Comparison of ENCODE assay signal across 16 cellular contexts in genomic region chr13:111282997-111283396, GRCh38. TPM values are rescaled to one million over a fixed set of nuclear protein-coding genes. Genes with fewer than 3 reads are reported as not detected.
DNase-seq lines count a peak whose midpoint lies in the region; ATAC-seq, FAIRE-seq and TF ChIP-seq lines count a peak whose summit lies in the region.
"Had no signal": no experiment of that assay in that cellular context is flagged by ENCODE, and none has a peak within 500 bp of the region (broad histone marks: within the 10 kb centered on the region; RNA-seq: fewer than 3 reads in every experiment).

No MANE protein-coding gene starts in this region.

- no peak overlapping the region for H3K4me3 ChIP-seq in right cardiac atrium (ENCODE audit: low read length)
- no peak overlapping the region for H3K4me3 ChIP-seq in spleen

- H3K4me1 ChIP-seq in right cardiac atrium (ENCODE audit: control insufficient read depth, insufficient read depth, low read length): peaks cover 4% of the 10 kb centered on the region
- peaks cover 8 to 61% (median 25%) of the 10 kb centered on the region in 6 donors for H3K4me1 ChIP-seq in spleen
- H3K4me1 ChIP-seq: parathyroid adenoma had no signal

- H3K27ac ChIP-seq in cingulate gyrus (ENCODE audit: low read depth, low read length) (peak overlapping the region; percentile 87), right cardiac atrium (ENCODE audit: low read length) (peak overlapping the region; percentile 82), spleen (peak overlapping the region; percentile 70 to 88 (median 82))
- H3K27ac ChIP-seq: WERI-Rb-1 had no signal

- peak; percentile 56 to 77 for ATAC-seq in right cardiac atrium
- ATAC-seq in GM21825 (IDR thresholded peaks at IDR 0.05; ENCODE audit: unreplicated experiment): no peak
- ATAC-seq: HCT116 had no signal

- peak; percentile 81 for DNase-seq in NCI-H1092 treated with DMSO at 0.1 percent for 48 hours (lab: John Stamatoyannopoulos, UW)
- DNase-seq in right cardiac atrium: peak; percentile 62 to 85 (median 72)
- no peak for DNase-seq in spleen
- DNase-seq in NCI-H2196 treated with DMSO at 0.1 percent for 48 hours (lab: John Stamatoyannopoulos, UW; ENCODE audit: unreplicated experiment): no peak
- DNase-seq in HTR-8/SVneo (ENCODE audit: insufficient read length, low spot score): no peak
- DNase-seq in anterior cingulate cortex (lab: John Stamatoyannopoulos, UW): no peak
- DNase-seq: activated CD8-positive, alpha-beta memory T cell treated with anti-CD3 and anti-CD28 coated beads for 24 hours; effector CD4-positive, alpha-beta T cell; midbrain; NCI-H524 treated with DMSO at 0.1 percent for 48 hours; WERI-Rb-1 had no signal

- peaks cover 0 to 100% (median 75%) of the 10 kb centered on the region in 6 donors for H3K36me3 ChIP-seq in spleen

- no peak for TF ChIP-seq CTCF in spleen (IDR thresholded peaks at IDR 0.05 in 8 of 11, conservative IDR thresholded peaks at IDR 0.05 in 3 of 11)

- intact Hi-C loops in right cardiac atrium (cut with DNase I): no loop called here
- intact Hi-C loops in spleen (cut with DNase I; ENCODE audit: low total_unique reads): no loop called here

- FAIRE-seq in HTR-8/SVneo (lab: Jason Lieb, UNC): no peak

- WGBS in right cardiac atrium: 79% methylated on average over 23 of the region's 23 CpGs
- 73 to 97% (median 85%) methylated on average over 23 of the region's 23 CpGs for WGBS in spleen, 5 donors

- H3K9me3 ChIP-seq in right cardiac atrium (ENCODE audit: control insufficient read depth, low read length) (no peaks in the 10 kb centered on the region), spleen (no peaks in the 10 kb centered on the region)

- no peaks in the 10 kb centered on the region for H3K27me3 ChIP-seq in right cardiac atrium (ENCODE audit: control insufficient read depth, insufficient read depth)
- no peaks in the 10 kb centered on the region for H3K27me3 ChIP-seq in spleen (replicated peaks in 1 of 7)

- TF ChIP-seq POLR2A in spleen (IDR thresholded peaks at IDR 0.05): no peak

RNA-seq across cellular contexts. Expression of gene TEX29, which starts 37.4 kb away (rescaled TPM):
- total RNA-seq in right cardiac atrium (under 1 TPM in 1 of 4 donors, not detected in 3; 0.48 TPM), spleen (under 1 TPM in 3 of 7 donors, not detected in 4; 0.54 to 0.66 (median 0.54) TPM)
- polyA plus RNA-seq in right cardiac atrium (0.25 TPM), spleen (1 to 10 TPM in 2 of 3 donors, under 1 TPM in 1; 0.74 to 1.7 (median 1.1) TPM)
- total RNA-seq: fibroblast of villous mesenchyme had no signal

Comparison
In these comparisons a context has a peak if more than half of its experiments do, and no peak if none do; other contexts are left out.
1. DNase-seq: peak in NCI-H1092 treated with DMSO at 0.1 percent for 48 hours (single experiment) and right cardiac atrium (3 of 3); none in spleen (single experiment), NCI-H2196 treated with DMSO at 0.1 percent for 48 hours (single experiment), HTR-8/SVneo (single experiment) and anterior cingulate cortex (0 of 58).
2. Peak in every context shown above with its lines, with median percentiles within 50 percentile points of each other: H3K27ac ChIP-seq.